Comparison of ENCODE assay signal across 24 cellular contexts in genomic region chr12:52180971-52181628, GRCh38. TPM values are rescaled to one million over a fixed set of nuclear protein-coding genes. Genes with fewer than 3 reads are reported as not detected.
DNase-seq lines count a peak whose midpoint lies in the region; ATAC-seq, FAIRE-seq and TF ChIP-seq lines count a peak whose summit lies in the region.
"Had no signal": no experiment of that assay in that cellular context is flagged by ENCODE, and none has a peak within 500 bp of the region (broad histone marks: within the 10 kb centered on the region; RNA-seq: fewer than 3 reads in every experiment).

No MANE protein-coding gene starts in this region.

- H3K9ac ChIP-seq in astrocyte (ENCODE audit: low read length) = peak overlapping the region; percentile 62

- intact Hi-C loops in activated naive CD4-positive, alpha-beta T cell treated with anti-CD3 and anti-CD28 coated beads for 36 hours (cut with micrococcal nuclease) = no loop called here

- POLR2A ChIA-PET in HEK293 (lab: Yijun Ruan, JAX) = interaction anchor here (1.5 to 2.9 kb wide), 2 partner anchors 9 to 11 kb away, joined by 4 to 19 read pairs; partner anchors contain the start of gene KRT80

- no peaks in the 10 kb centered on the region for H3K9me3 Mint-ChIP-seq in astrocyte (ENCODE audit: unreplicated experiment)
- no peaks in the 10 kb centered on the region for H3K9me3 Mint-ChIP-seq in nephron progenitor cell
- H3K9me3 Mint-ChIP-seq in activated naive CD4-positive, alpha-beta T cell treated with anti-CD3 and anti-CD28 coated beads for 36 hours = no peaks in the 10 kb centered on the region
- H3K9me3 Mint-ChIP-seq: activated T-cell treated with anti-CD3 and anti-CD28 coated beads, Interleukin-2, amount 50 U/mL, for 4 hours; CD4-positive, alpha-beta T cell; naive thymus-derived CD8-positive, alpha-beta T cell had no signal

- H3K79me2 ChIP-seq in astrocyte (ENCODE audit: insufficient read depth, low read length) = no peaks in the 10 kb centered on the region

- H3K27ac Mint-ChIP-seq in astrocyte (ENCODE audit: unreplicated experiment) (peak overlapping the region; percentile 99), nephron progenitor cell (peak overlapping the region; percentile 88)
- H3K27ac Mint-ChIP-seq in activated naive CD4-positive, alpha-beta T cell treated with anti-CD3 and anti-CD28 coated beads for 36 hours = no peak overlapping the region
- H3K27ac Mint-ChIP-seq: CD4-positive, alpha-beta T cell had no signal

- H3K36me3 ChIP-seq in HEK293 (ENCODE audit: control insufficient read depth in 2 of 2, insufficient read depth in 1 of 2, low read length in 2 of 2) = no peaks in the 10 kb centered on the region
- no peaks in the 10 kb centered on the region for H3K36me3 ChIP-seq in astrocyte (ENCODE audit: insufficient read depth, low read length)
- H3K36me3 ChIP-seq: thyroid gland had no signal

- CTCF ChIA-PET in HEK293 (lab: Yijun Ruan, JAX) = interaction anchor here (0.6 to 2.2 kb wide), 12 partner anchors 9 to 700 kb away, joined by 3 to 10 read pairs (median 3); partner anchors contain the start of genes KRT80 and KRT85
- CTCF ChIA-PET in activated naive CD4-positive, alpha-beta T cell treated with anti-CD3 and anti-CD28 coated beads for 36 hours (lab: Charles Lee) = interaction anchor here (1.2 kb wide), 1 partner anchor 98 kb away, joined by 3 read pairs; no protein-coding TSS in a partner anchor

- H3K4me2 ChIP-seq in astrocyte (ENCODE audit: low read length) = peak overlapping the region; percentile 61
- H3K4me2 ChIP-seq: PC-9 had no signal

- H3K4me1 ChIP-seq in HEK293 (ENCODE audit: control insufficient read depth, insufficient read depth, low read length) (peaks cover 5% of the 10 kb centered on the region; the same call in 1 of the 2 replicates), astrocyte (ENCODE audit: insufficient read depth, low read length) (peaks cover 49% of the 10 kb centered on the region)

- no peak for TF ChIP-seq CTCF in HEK293 (tag by site-specific recombination; IDR thresholded peaks at IDR 0.05)
- TF ChIP-seq CTCF in astrocyte (IDR thresholded peaks at IDR 0.05; ENCODE audit: insufficient read depth, low read depth, low read length) = no peak
- no peak for TF ChIP-seq CTCF in nephron progenitor cell (IDR thresholded peaks at IDR 0.05)

- H4K20me1 ChIP-seq in astrocyte (ENCODE audit: insufficient read depth, low read length) = no peaks in the 10 kb centered on the region

- H3K27ac ChIP-seq in HEK293 (ENCODE audit: extremely low read depth, low read depth, low read length) (no peak overlapping the region), astrocyte (ENCODE audit: low read depth, low read length) (peak overlapping the region; percentile 86)
- H3K27ac ChIP-seq: PC-9, SK-N-MC, thyroid gland had no signal

- peak; percentile 53 for DNase-seq in Daoy (ENCODE audit: low read depth)
- DNase-seq in astrocyte (ENCODE audit: low read depth) = no peak
- no peak for DNase-seq in nephron progenitor cell
- DNase-seq in NCI-H2107 (lab: John Stamatoyannopoulos, UW) = no peak
- no peak for DNase-seq in DMS53 (lab: John Stamatoyannopoulos, UW)
- no peak for DNase-seq in activated naive CD4-positive, alpha-beta T cell treated with anti-CD3 and anti-CD28 coated beads for 36 hours
- DNase-seq: activated CD8-positive, alpha-beta memory T cell treated with anti-CD3 and anti-CD28 coated beads for 24 hours; activated naive CD4-positive, alpha-beta T cell treated with Interleukin-2 at 50 U/mL for 16 hours; activated T-cell treated with anti-CD3 and anti-CD28 coated beads, Interleukin-2, amount 50 U/mL, for 4 hours; aorta; CD4-positive, alpha-beta T cell; effector memory CD4-positive, alpha-beta T cell; naive thymus-derived CD8-positive, alpha-beta T cell; PC-9; stimulated activated naive CD4-positive, alpha-beta T cell treated with Interleukin-2 at 50 U/mL for 16 hours; T-helper 9 cell; thyroid gland had no signal

- no peak overlapping the region for H3K4me3 Mint-ChIP-seq in astrocyte (ENCODE audit: unreplicated experiment)
- no peak overlapping the region for H3K4me3 Mint-ChIP-seq in nephron progenitor cell
- no peak overlapping the region for H3K4me3 Mint-ChIP-seq in activated naive CD4-positive, alpha-beta T cell treated with anti-CD3 and anti-CD28 coated beads for 36 hours
- H3K4me3 Mint-ChIP-seq: activated T-cell treated with anti-CD3 and anti-CD28 coated beads, Interleukin-2, amount 50 U/mL, for 4 hours; CD4-positive, alpha-beta T cell; naive thymus-derived CD8-positive, alpha-beta T cell had no signal

- ATAC-seq in HG03354 (IDR thresholded peaks at IDR 0.05; ENCODE audit: poor library complexity, severe bottlenecking, unreplicated experiment) = no peak
- ATAC-seq: activated CD4-positive, CD25-positive, alpha-beta regulatory T cell treated with anti-CD3 and anti-CD28 coated beads, Interleukin-2, amount 50 U/mL, for 24 hours; activated T-cell treated with anti-CD3 and anti-CD28 coated beads, Interleukin-2, amount 50 U/mL, for 4 hours; HepG2; naive thymus-derived CD8-positive, alpha-beta T cell had no signal

- H2AFZ ChIP-seq in astrocyte (ENCODE audit: low read depth, low read length) = peak overlapping the region; percentile 65
- H2AFZ ChIP-seq: PC-9 had no signal

- H3K4me3 ChIP-seq in HEK293 (ENCODE audit: low read depth, low read length) = no peak overlapping the region
- H3K4me3 ChIP-seq in astrocyte (ENCODE audit: insufficient read depth, low read depth, low read length) = no peak overlapping the region
- H3K4me3 ChIP-seq: PC-9, SK-N-MC, thyroid gland had no signal

- H3K27me3 Mint-ChIP-seq in astrocyte (ENCODE audit: low read depth, unreplicated experiment) = no peaks in the 10 kb centered on the region
- H3K27me3 Mint-ChIP-seq in nephron progenitor cell (ENCODE audit: low read depth, poor library complexity) = peaks cover 16% of the 10 kb centered on the region
- no peaks in the 10 kb centered on the region for H3K27me3 Mint-ChIP-seq in activated naive CD4-positive, alpha-beta T cell treated with anti-CD3 and anti-CD28 coated beads for 36 hours (ENCODE audit: low read depth)
- H3K27me3 Mint-ChIP-seq: CD4-positive, alpha-beta T cell had no signal

- H3K9me3 ChIP-seq in HEK293 (ENCODE audit: control insufficient read depth, insufficient read depth, low read depth, low read length) (no peaks in the 10 kb centered on the region), astrocyte (ENCODE audit: insufficient read depth, low read depth, low read length) (no peaks in the 10 kb centered on the region)
- H3K9me3 ChIP-seq: thyroid gland had no signal

- peaks cover 1% of the 10 kb centered on the region for H3K36me3 Mint-ChIP-seq in astrocyte (ENCODE audit: low read depth, unreplicated experiment)
- H3K36me3 Mint-ChIP-seq in nephron progenitor cell (ENCODE audit: low read depth) = no peaks in the 10 kb centered on the region
- H3K36me3 Mint-ChIP-seq in activated naive CD4-positive, alpha-beta T cell treated with anti-CD3 and anti-CD28 coated beads for 36 hours (ENCODE audit: low read depth) = no peaks in the 10 kb centered on the region
- H3K36me3 Mint-ChIP-seq: naive thymus-derived CD8-positive, alpha-beta T cell had no signal

- H3K4me1 Mint-ChIP-seq in astrocyte (ENCODE audit: low read depth, unreplicated experiment) = peaks cover 33% of the 10 kb centered on the region
- H3K4me1 Mint-ChIP-seq in nephron progenitor cell = peaks cover 58% of the 10 kb centered on the region
- H3K4me1 Mint-ChIP-seq in activated naive CD4-positive, alpha-beta T cell treated with anti-CD3 and anti-CD28 coated beads for 36 hours (ENCODE audit: low read depth) = no peaks in the 10 kb centered on the region

- FAIRE-seq in astrocyte (lab: Jason Lieb, UNC) = no peak
- FAIRE-seq: GM12891, HepG2 had no signal

- H3K27me3 ChIP-seq in astrocyte (ENCODE audit: insufficient read depth, low read length) = no peaks in the 10 kb centered on the region
- H3K27me3 ChIP-seq: thyroid gland had no signal

TF ChIP-seq in HEK293, 187 proteins besides CTCF, POLR2A, EP300 and RAD21:
- TF ChIP-seq SALL2 (tag by site-specific recombination; IDR thresholded peaks at IDR 0.05; ENCODE audit: borderline replicate concordance) (0 out of 2 replicates have a peak, but pooled peaks have one; percentile 30), KLF8 (tag by site-specific recombination; IDR thresholded peaks at IDR 0.05) (no peak), ZFHX2 (tag by site-specific recombination; conservative IDR thresholded peaks at IDR 0.05) (0 out of 2 replicates have a peak, but pooled peaks have one; percentile 23), ZIC2 (tag by site-specific recombination; IDR thresholded peaks at IDR 0.05) (peak; percentile 78)

RNA-seq across cellular contexts. Expression of gene KRT80, which starts 10.7 kb away (rescaled TPM):
- 4.4 and 5.5 TPM in 2 replicates for total RNA-seq in Daoy (2014; rRNA removed; shearing (Covaris generic))
- 2.8 and 3.6 TPM in 2 replicates for total RNA-seq in astrocyte
- total RNA-seq in activated naive CD4-positive, alpha-beta T cell treated with anti-CD3 and anti-CD28 coated beads for 36 hours = not detected
- total RNA-seq: CD4-positive, alpha-beta T cell; naive thymus-derived CD8-positive, alpha-beta T cell had no signal

RNA-seq across cellular contexts. Expression of gene KRT7, which starts 51.9 kb away (rescaled TPM):
- total RNA-seq in Daoy (2014; rRNA removed; shearing (Covaris generic)) = 5.5 and 12.2 TPM in 2 replicates
- total RNA-seq in astrocyte = 97.6 and 149 TPM in 2 replicates
- total RNA-seq in activated naive CD4-positive, alpha-beta T cell treated with anti-CD3 and anti-CD28 coated beads for 36 hours = 1 to 10 TPM; 1.9 to 3.4 TPM
- total RNA-seq: CD4-positive, alpha-beta T cell; HepG2; naive thymus-derived CD8-positive, alpha-beta T cell; skeletal muscle tissue had no signal
